Comparison of ENCODE assay signal across 25 cellular contexts in genomic region chr22:39809772-39810557, GRCh38.
"Had no signal": no experiment of that assay in that cellular context is flagged by ENCODE, and none has a peak within 500 bp of the region (broad histone marks: within the 10 kb centered on the region; RNA-seq: fewer than 3 reads in every experiment).

No MANE protein-coding gene starts in this region.

- H3K36me3 Mint-ChIP-seq: activated CD4-positive, alpha-beta memory T cell treated with anti-CD3 and anti-CD28 coated beads for 36 hours; activated naive CD8-positive, alpha-beta T cell treated with anti-CD3 and anti-CD28 coated beads, Interleukin-2, amount 10 ng/mL, durations not matched to agents 7 days and 5 days; T-cell had no signal

- ATAC-seq: Panc1, Right ventricle myocardium inferior, T-cell had no signal

- H3K4me3 Mint-ChIP-seq: activated B cell treated with CpG ODN at 0.5 μM for 24 hours; activated CD4-positive, alpha-beta memory T cell treated with anti-CD3 and anti-CD28 coated beads for 36 hours; activated naive CD8-positive, alpha-beta T cell treated with anti-CD3 and anti-CD28 coated beads, Interleukin-2, amount 10 ng/mL, durations not matched to agents 7 days and 5 days; T-cell had no signal

- DNase-seq: activated B cell treated with CpG ODN at 0.5 μM for 24 hours; activated CD4-positive, alpha-beta memory T cell treated with anti-CD3 and anti-CD28 coated beads for 36 hours; activated CD4-positive, alpha-beta T cell treated with anti-CD3 and anti-CD28 coated beads for 48 hours; activated effector memory CD4-positive, alpha-beta T cell treated with anti-CD3 and anti-CD28 coated beads, Interleukin-2, amount 50 U/mL, for 16 hours; activated naive CD4-positive, alpha-beta T cell treated with Interleukin-2 at 50 U/mL for 16 hours; activated naive CD8-positive, alpha-beta T cell treated with anti-CD3 and anti-CD28 coated beads, Interleukin-2, amount 10 ng/mL, durations not matched to agents 7 days and 5 days; aorta; caudate nucleus; colonic mucosa; MV-4-11; NCI-H1092 treated with DMSO at 0.1 percent for 48 hours; NCI-H1417 treated with DMSO at 0.1 percent for 48 hours; NCI-H1694; NCI-H2029; NCI-H2107; NCI-H510A treated with DMSO at 0.1 percent for 48 hours; NCI-H69; NK-92 treated with Interleukin-12 subunit alpha and Interleukin-12 subunit beta, amount 100 ng/mL, for 24 hours; OCI-M1; RPMI8226; T-cell; T-helper 2 cell; T1000 had no signal

- H3K27ac Mint-ChIP-seq: activated B cell treated with CpG ODN at 0.5 μM for 24 hours; activated CD4-positive, alpha-beta memory T cell treated with anti-CD3 and anti-CD28 coated beads for 36 hours; activated naive CD8-positive, alpha-beta T cell treated with anti-CD3 and anti-CD28 coated beads, Interleukin-2, amount 10 ng/mL, durations not matched to agents 7 days and 5 days; T-cell had no signal

- H3K9me3 Mint-ChIP-seq: activated B cell treated with CpG ODN at 0.5 μM for 24 hours; activated CD4-positive, alpha-beta memory T cell treated with anti-CD3 and anti-CD28 coated beads for 36 hours; activated naive CD8-positive, alpha-beta T cell treated with anti-CD3 and anti-CD28 coated beads, Interleukin-2, amount 10 ng/mL, durations not matched to agents 7 days and 5 days; T-cell had no signal

- H3K27me3 Mint-ChIP-seq: activated CD4-positive, alpha-beta memory T cell treated with anti-CD3 and anti-CD28 coated beads for 36 hours had no signal
